Comparison of ENCODE assay signal across 10 cellular contexts in genomic region chr22:29457730-29458129, GRCh38. TPM values are rescaled to one million over a fixed set of nuclear protein-coding genes. Genes with fewer than 3 reads are reported as not detected.
DNase-seq lines count a peak whose midpoint lies in the region; ATAC-seq and TF ChIP-seq lines count a peak whose summit lies in the region.
"Had no signal": no experiment of that assay in that cellular context is flagged by ENCODE, and none has a peak within 500 bp of the region (broad histone marks: within the 10 kb centered on the region; RNA-seq: fewer than 3 reads in every experiment).

No MANE protein-coding gene starts in this region.

- POLR2A ChIA-PET in CD4-positive, alpha-beta T cell (lab: Charles Lee): no interaction called here

- H3K9me3 Mint-ChIP-seq in CD4-positive, alpha-beta T cell: no peaks in the 10 kb centered on the region
- peaks cover 0 to 2% (median 0%) of the 10 kb centered on the region in 7 donors for H3K9me3 Mint-ChIP-seq in CD14-positive monocyte

- H3K79me1 ChIP-seq in trophoblast cell (ENCODE audit: low read length): no peaks in the 10 kb centered on the region

- no CpG with 5 or more reads among the region's 4 CpGs for WGBS in trophoblast cell (ENCODE audit: extremely low coverage, insufficient coverage, insufficient read length)

- no peaks in the 10 kb centered on the region for H3K9me3 ChIP-seq in CD4-positive, alpha-beta T cell (ENCODE audit: control insufficient read depth, low read length)
- H3K9me3 ChIP-seq in trophoblast cell (ENCODE audit: insufficient read depth, low read depth, low read length): no peaks in the 10 kb centered on the region
- H3K9me3 ChIP-seq: adrenal gland had no signal

- H2AK5ac ChIP-seq in trophoblast cell (ENCODE audit: low read length): no peak overlapping the region

- no peak overlapping the region for H3K18ac ChIP-seq in trophoblast cell (ENCODE audit: low read length)

- no peak overlapping the region for H3K4me2 ChIP-seq in trophoblast cell (ENCODE audit: low read length)

- ATAC-seq in CD4-positive, alpha-beta T cell (ENCODE audit: poor library complexity): peak; percentile 57
- no peak for ATAC-seq in GM18858 (IDR thresholded peaks at IDR 0.05; ENCODE audit: unreplicated experiment)

- H2AFZ ChIP-seq in trophoblast cell (ENCODE audit: insufficient read depth, low read length, poor library complexity): peak overlapping the region; percentile 91

- no peaks in the 10 kb centered on the region for H3K36me3 ChIP-seq in trophoblast cell (ENCODE audit: control insufficient read depth in 1 of 2, insufficient read depth in 2 of 2, low read length in 2 of 2)
- H3K36me3 ChIP-seq: adrenal gland had no signal

- H4K12ac ChIP-seq in trophoblast cell (ENCODE audit: low read depth, low read length): no peak overlapping the region

- no peaks in the 10 kb centered on the region for H3K27me3 ChIP-seq in CD4-positive, alpha-beta T cell (ENCODE audit: control insufficient read depth, insufficient read depth, low read length)
- H3K27me3 ChIP-seq in trophoblast cell (ENCODE audit: insufficient read depth, low read length): no peaks in the 10 kb centered on the region
- H3K27me3 ChIP-seq: adrenal gland had no signal

- no peaks in the 10 kb centered on the region for H3K4me1 Mint-ChIP-seq in CD4-positive, alpha-beta T cell (ENCODE audit: low read depth)
- peaks cover 2% of the 10 kb centered on the region for H3K4me1 Mint-ChIP-seq in CD14-positive monocyte

- H3K36me3 Mint-ChIP-seq in CD4-positive, alpha-beta T cell (ENCODE audit: low read depth): no peaks in the 10 kb centered on the region
- no peaks in the 10 kb centered on the region for H3K36me3 Mint-ChIP-seq in CD14-positive monocyte

- peak overlapping the region; percentile 80 for H4K8ac ChIP-seq in trophoblast cell (ENCODE audit: low read depth, low read length)

- no peak overlapping the region for H3K27ac Mint-ChIP-seq in CD4-positive, alpha-beta T cell
- peak overlapping the region in 2 of 7 donors; percentile 15 to 40 for H3K27ac Mint-ChIP-seq in CD14-positive monocyte

- intact Hi-C loops in CD4-positive, alpha-beta T cell (cut with DNase I, micrococcal nuclease): no loop called here
- intact Hi-C loops in CD14-positive monocyte (cut with micrococcal nuclease): no loop called here

- H2BK120ac ChIP-seq in trophoblast cell (ENCODE audit: insufficient read depth, low read length, poor library complexity): no peak overlapping the region

- H3K4ac ChIP-seq in trophoblast cell (ENCODE audit: low read depth, low read length): no peak overlapping the region

- no peak overlapping the region for H3K23ac ChIP-seq in trophoblast cell (ENCODE audit: low read length)

- TF ChIP-seq CTCF in CD4-positive, alpha-beta T cell (IDR thresholded peaks at IDR 0.05): no peak
- TF ChIP-seq CTCF in GM13977 (IDR thresholded peaks at IDR 0.05; ENCODE audit: extremely low read depth, insufficient read depth, missing control alignments) (no peak), CD14-positive monocyte (IDR thresholded peaks at IDR 0.05) (no peak)

- no peaks in the 10 kb centered on the region for H3K4me1 ChIP-seq in trophoblast cell (ENCODE audit: control insufficient read depth in 1 of 2, insufficient read depth in 2 of 2, low read length in 2 of 2)
- H3K4me1 ChIP-seq: adrenal gland had no signal

- DNase-seq in CD4-positive, alpha-beta T cell: no peak
- DNase-seq in GM13977 (ENCODE audit: low spot score) (peak; percentile 77), NCI-H82 treated with DMSO at 0.1 percent for 48 hours (lab: John Stamatoyannopoulos, UW; ENCODE audit: unreplicated experiment) (peak; percentile 80), dermis blood vessel endothelial cell (peak; percentile 61), trophoblast cell (peak in 1 of 2 donors; percentile 41), mucosa of gallbladder (ENCODE audit: low spot score) (no peak), CD14-positive monocyte (ENCODE audit: low spot score) (no peak)

- H3K79me2 ChIP-seq in trophoblast cell (ENCODE audit: control insufficient read depth, insufficient read depth, low read length, poor library complexity): no peaks in the 10 kb centered on the region

- no peak overlapping the region for H3K27ac ChIP-seq in CD4-positive, alpha-beta T cell (ENCODE audit: low read depth, low read length)
- no peak overlapping the region for H3K27ac ChIP-seq in trophoblast cell (ENCODE audit: low read depth, low read length)
- H3K27ac ChIP-seq: adrenal gland had no signal

- H3K9ac ChIP-seq in trophoblast cell (ENCODE audit: low read length): no peak overlapping the region

- no peak overlapping the region for H3K4me3 ChIP-seq in trophoblast cell (ENCODE audit: low read depth, low read length)
- H3K4me3 ChIP-seq: adrenal gland had no signal

- CTCF ChIA-PET in CD4-positive, alpha-beta T cell (lab: Charles Lee): no interaction called here

- no peak overlapping the region for H2BK5ac ChIP-seq in trophoblast cell (ENCODE audit: low read depth, low read length, poor library complexity)

- H2BK12ac ChIP-seq in trophoblast cell (ENCODE audit: low read length): no peak overlapping the region

- H3K4me3 Mint-ChIP-seq in CD4-positive, alpha-beta T cell: no peak overlapping the region
- no peak overlapping the region for H3K4me3 Mint-ChIP-seq in CD14-positive monocyte

- in situ Hi-C loops in GM13977 (cut with MboI; ENCODE audit: low pct_unique_long_range_greater_than_20kb, low sequenced_read_pairs, unreplicated experiment): no loop called here

- no peak overlapping the region for H4K91ac ChIP-seq in trophoblast cell (ENCODE audit: low read depth, low read length)

- no peaks in the 10 kb centered on the region for H3K27me3 Mint-ChIP-seq in CD4-positive, alpha-beta T cell
- peaks cover 0 to 3% (median 2%) of the 10 kb centered on the region in 3 donors for H3K27me3 Mint-ChIP-seq in CD14-positive monocyte (ENCODE audit: low read depth in 3 of 3)

- no peak overlapping the region for H3K14ac ChIP-seq in trophoblast cell (ENCODE audit: low read length)

RNA-seq across cellular contexts. Expression of gene RFPL1, which starts 19.3 kb away (rescaled TPM):
- not detected for total RNA-seq in CD4-positive, alpha-beta T cell
- total RNA-seq in dermis blood vessel endothelial cell: not detected in 2 replicates
- polyA plus RNA-seq in trophoblast cell (2013): not detected in 2 replicates
- total RNA-seq in mucosa of gallbladder: not detected
- polyA plus RNA-seq in CD14-positive monocyte: under 1 TPM in 1 of 2 donors, not detected in 1; 0.20 TPM
- total RNA-seq: adrenal gland, skeletal muscle tissue had no signal
- polyA plus RNA-seq: adrenal gland had no signal

RNA-seq across cellular contexts. Expression of gene NEFH, which starts 22.3 kb away (rescaled TPM):
- under 1 TPM; 0.05 to 0.06 TPM for total RNA-seq in CD4-positive, alpha-beta T cell
- total RNA-seq in dermis blood vessel endothelial cell (under 0.01 and 0.56 TPM in 2 replicates), mucosa of gallbladder (0.86 TPM)
- 0.54 and 0.67 TPM in 2 replicates for polyA plus RNA-seq in trophoblast cell (2013)
- polyA plus RNA-seq in CD14-positive monocyte: under 1 TPM; 0.20 to 0.74 TPM

Comparison
In these comparisons a context has a peak if more than half of its experiments do, and no peak if none do; other contexts are left out.
1. DNase-seq: peak in GM13977 (single experiment), NCI-H82 treated with DMSO at 0.1 percent for 48 hours (single experiment) and dermis blood vessel endothelial cell (single experiment); none in CD4-positive, alpha-beta T cell (0 of 10), mucosa of gallbladder (single experiment) and CD14-positive monocyte (single experiment).